Comparison of ENCODE assay signal across 12 cellular contexts in genomic region chr1:201531551-201532425, GRCh38. TPM values are rescaled to one million over a fixed set of nuclear protein-coding genes. Genes with fewer than 3 reads are reported as not detected.
DNase-seq lines count a peak whose midpoint lies in the region; ATAC-seq and TF ChIP-seq lines count a peak whose summit lies in the region.
"Had no signal": no experiment of that assay in that cellular context is flagged by ENCODE, and none has a peak within 500 bp of the region (broad histone marks: within the 10 kb centered on the region; RNA-seq: fewer than 3 reads in every experiment).

No MANE protein-coding gene starts in this region.

- no peak overlapping the region for H3K23ac ChIP-seq in H9 (ENCODE audit: insufficient read length, low read depth, low read length)

- in situ Hi-C loops in gastrocnemius medialis (cut with MboI; ENCODE audit: low sequenced_read_pairs in 4 of 4) = no loop called here

- H3K27me3 Mint-ChIP-seq in H9 (ENCODE audit: low read depth) = peaks cover 24% of the 10 kb centered on the region
- H3K27me3 Mint-ChIP-seq in activated naive CD8-positive, alpha-beta T cell treated with anti-CD3 and anti-CD28 coated beads for 36 hours = peaks cover 12% of the 10 kb centered on the region

- H3K4me3 ChIP-seq in esophagus squamous epithelium (no peak overlapping the region), gastrocnemius medialis (no peak overlapping the region)

- WGBS in H9 (ENCODE audit: extremely low coverage, insufficient read length, low lambda C conversion rate) = no CpG with 5 or more reads among the region's 9 CpGs
- 56 to 70% methylated on average over 2 to 3 of the region's 9 CpGs for WGBS in esophagus squamous epithelium, 2 donors

- no peak overlapping the region for H3T11ph ChIP-seq in H9 (ENCODE audit: low read length)

- H2AK5ac ChIP-seq in H9 (ENCODE audit: insufficient read length, low read length) = no peak overlapping the region

- H3K79me2 ChIP-seq in H9 (ENCODE audit: insufficient read depth, low read length) = no peaks in the 10 kb centered on the region

- H3K4me1 Mint-ChIP-seq in H9 = peaks cover 10 to 21% of the 10 kb centered on the region in 2 experiments
- H3K4me1 Mint-ChIP-seq in activated naive CD8-positive, alpha-beta T cell treated with anti-CD3 and anti-CD28 coated beads for 36 hours = no peaks in the 10 kb centered on the region

- no peaks in the 10 kb centered on the region for H3K9me3 Mint-ChIP-seq in H9
- H3K9me3 Mint-ChIP-seq in activated naive CD8-positive, alpha-beta T cell treated with anti-CD3 and anti-CD28 coated beads for 36 hours = no peaks in the 10 kb centered on the region
- H3K9me3 Mint-ChIP-seq: activated T-helper 1 cell treated with anti-CD3 and anti-CD28 coated beads, Interleukin-12 subunit alpha, Interleukin-12 subunit beta, Interleukin-2, Interleukin-4 antibody, amounts not matched to agents 30 ng/mL and 10 ng/mL and 1 ng/mL, durations not matched to agents 14 hours and 24 hours and 36 hours had no signal

- intact Hi-C loops in esophagus squamous epithelium (cut with DNase I) = no loop called here
- intact Hi-C loops in gastrocnemius medialis (cut with DNase I; ENCODE audit: low total_unique reads) = loop anchor here (5.0 to 10.0 kb wide), 2 partner anchors 261 to 453 kb away; partner anchors contain the start of gene RNPEP

- peaks cover 5% of the 10 kb centered on the region for H3K4me1 ChIP-seq in H9 (ENCODE audit: insufficient read depth, low read length)
- peaks cover 22 to 44% (median 33%) of the 10 kb centered on the region in 3 donors for H3K4me1 ChIP-seq in esophagus squamous epithelium
- H3K4me1 ChIP-seq in gastrocnemius medialis = peaks cover 21 to 22% of the 10 kb centered on the region in 2 donors

- TF ChIP-seq POLR2A in esophagus squamous epithelium (IDR thresholded peaks at IDR 0.05) (no peak), gastrocnemius medialis (IDR thresholded peaks at IDR 0.05) (no peak)

- no peak overlapping the region for H2BK20ac ChIP-seq in H9 (ENCODE audit: low read depth, low read length, poor library complexity, severe bottlenecking)

- no peak overlapping the region for H2BK5ac ChIP-seq in H9 (ENCODE audit: insufficient read length, low read length)

- H2BK12ac ChIP-seq in H9 (ENCODE audit: insufficient read length, low read depth, low read length) = no peak overlapping the region

- no peak overlapping the region for H3K4ac ChIP-seq in H9 (ENCODE audit: low read depth, low read length)

- no peak overlapping the region for H2BK15ac ChIP-seq in H9 (ENCODE audit: low read depth, low read length)

- H3K4me3 Mint-ChIP-seq in H9 = no peak overlapping the region
- H3K4me3 Mint-ChIP-seq in activated naive CD8-positive, alpha-beta T cell treated with anti-CD3 and anti-CD28 coated beads for 36 hours = no peak overlapping the region
- H3K4me3 Mint-ChIP-seq: activated T-helper 1 cell treated with anti-CD3 and anti-CD28 coated beads, Interleukin-12 subunit alpha, Interleukin-12 subunit beta, Interleukin-2, Interleukin-4 antibody, amounts not matched to agents 30 ng/mL and 10 ng/mL and 1 ng/mL, durations not matched to agents 14 hours and 24 hours and 36 hours had no signal

- no peak overlapping the region for H3K27ac Mint-ChIP-seq in H9
- no peak overlapping the region for H3K27ac Mint-ChIP-seq in activated naive CD8-positive, alpha-beta T cell treated with anti-CD3 and anti-CD28 coated beads for 36 hours
- H3K27ac Mint-ChIP-seq: activated T-helper 1 cell treated with anti-CD3 and anti-CD28 coated beads, Interleukin-12 subunit alpha, Interleukin-12 subunit beta, Interleukin-2, Interleukin-4 antibody, amounts not matched to agents 30 ng/mL and 10 ng/mL and 1 ng/mL, durations not matched to agents 14 hours and 24 hours and 36 hours had no signal

- H3K4me2 ChIP-seq in H9 (ENCODE audit: insufficient read depth, insufficient read length, low read length) = no peak overlapping the region

- no peak overlapping the region for H3K56ac ChIP-seq in H9 (ENCODE audit: insufficient read length, low read depth, low read length)

- H3K14ac ChIP-seq in H9 (ENCODE audit: insufficient read depth, low read length) = peak overlapping the region; percentile 46; the same call in 1 of the 2 replicates

- H4K91ac ChIP-seq in H9 (ENCODE audit: insufficient read length, low read depth, low read length) = no peak overlapping the region

- H3K18ac ChIP-seq in H9 (ENCODE audit: insufficient read length, low read depth, low read length) = no peak overlapping the region

- H4K8ac ChIP-seq in H9 (replicated peaks; ENCODE audit: insufficient read length, low read depth, low read length) = no peak overlapping the region

- H3K36me3 Mint-ChIP-seq in H9 (ENCODE audit: insufficient read depth in 1 of 3, low read depth in 3 of 3) = no peaks in the 10 kb centered on the region
- H3K36me3 Mint-ChIP-seq in activated naive CD8-positive, alpha-beta T cell treated with anti-CD3 and anti-CD28 coated beads for 36 hours = peaks cover 7% of the 10 kb centered on the region

- no peaks in the 10 kb centered on the region for H3K23me2 ChIP-seq in H9 (ENCODE audit: insufficient read length, low read depth, low read length, poor library complexity, severe bottlenecking)

- H3K79me1 ChIP-seq in H9 (ENCODE audit: insufficient read depth, low read depth, low read length, poor library complexity, severe bottlenecking) = no peaks in the 10 kb centered on the region

- DNase-seq in H9 = no peak
- DNase-seq in NCI-H69 (lab: John Stamatoyannopoulos, UW) = peak; percentile 71
- DNase-seq in esophagus squamous epithelium (lab: John Stamatoyannopoulos, UW) = no peak
- DNase-seq in gastrocnemius medialis = peak in 1 of 2 donors; percentile 66
- no peak for DNase-seq in GOT3 (lab: John Stamatoyannopoulos, UW)
- DNase-seq in HCEC 1CT = no peak
- no peak for DNase-seq in activated naive CD8-positive, alpha-beta T cell treated with anti-CD3 and anti-CD28 coated beads for 36 hours
- DNase-seq: effector CD8-positive, alpha-beta T cell; NCI-H226; stimulated activated CD8-positive, alpha-beta memory T cell treated with anti-CD3 and anti-CD28 coated beads, Interleukin-4, amount 100 ng/mL, for 48 hours had no signal

- H4K5ac ChIP-seq in H9 (ENCODE audit: insufficient read length, low read depth, low read length) = no peak overlapping the region

- H3K27ac ChIP-seq in H9 (ENCODE audit: insufficient read length, low read depth, low read length) = no peak overlapping the region
- peak overlapping the region in 3 of 4 donors; percentile 34 to 64 (median 53) for H3K27ac ChIP-seq in esophagus squamous epithelium
- H3K27ac ChIP-seq in gastrocnemius medialis = peak overlapping the region; percentile 44 to 57 (median 50)

- H3K9ac ChIP-seq in H9 (ENCODE audit: extremely low read depth, insufficient read length, low read length) = no peak overlapping the region

- no peak overlapping the region for H2BK120ac ChIP-seq in H9 (ENCODE audit: low read depth, low read length, poor library complexity, severe bottlenecking)

- H3K36me3 ChIP-seq in esophagus squamous epithelium (no peaks in the 10 kb centered on the region), gastrocnemius medialis (no peaks in the 10 kb centered on the region)

- no peaks in the 10 kb centered on the region for H3K9me3 ChIP-seq in H9 (ENCODE audit: control insufficient read depth, low read depth, low read length)
- no peaks in the 10 kb centered on the region for H3K9me3 ChIP-seq in esophagus squamous epithelium
- no peaks in the 10 kb centered on the region for H3K9me3 ChIP-seq in gastrocnemius medialis

- TF ChIP-seq CTCF in H9 (conservative IDR thresholded peaks at IDR 0.05) (no peak), esophagus squamous epithelium (IDR thresholded peaks at IDR 0.05) (no peak), gastrocnemius medialis (IDR thresholded peaks at IDR 0.05 in 4 of 5, conservative IDR thresholded peaks at IDR 0.05 in 1 of 5) (no peak)

- H3K27me3 ChIP-seq in H9 (ENCODE audit: insufficient read depth, low read length) (no peaks in the 10 kb centered on the region), esophagus squamous epithelium (peaks cover 0 to 12% (median 0%) of the 10 kb centered on the region in 4 donors), gastrocnemius medialis (peaks cover 1 to 7% (median 6%) of the 10 kb centered on the region in 3 donors)

- H2AFZ ChIP-seq in H9 (ENCODE audit: low read length) = no peak overlapping the region

- H4K20me1 ChIP-seq in H9 (ENCODE audit: control insufficient read depth, insufficient read depth, insufficient read length) = no peaks in the 10 kb centered on the region

- ATAC-seq in gastrocnemius medialis = peak; percentile 24 to 57
- ATAC-seq in HG02759 (IDR thresholded peaks at IDR 0.05; ENCODE audit: unreplicated experiment) = no peak

RNA-seq across cellular contexts. Expression of gene NAV1, which starts 7.1 kb away (rescaled TPM):
- total RNA-seq in H9 (2021) (20.5 and 21.6 TPM in 2 replicates), esophagus squamous epithelium (10 to 100 TPM; 18.1 to 25.5 (median 21.0) TPM), gastrocnemius medialis (1 to 10 TPM; 4.2 to 9.1 (median 7.1) TPM)
- total RNA-seq in activated naive CD8-positive, alpha-beta T cell treated with anti-CD3 and anti-CD28 coated beads for 36 hours = 1 to 10 TPM; 1.3 TPM

RNA-seq across cellular contexts. Expression of gene CSRP1, which starts 24.9 kb away (rescaled TPM):
- total RNA-seq in H9 (2021) = 0.44 TPM in 2 replicates
- total RNA-seq in esophagus squamous epithelium = 1,000 to 10,000 TPM in 1 of 4 donors, 100 to 1,000 TPM in 3; 243 to 1,044 (median 363) TPM
- total RNA-seq in gastrocnemius medialis = 10 to 100 TPM; 22.7 to 91.1 (median 68.9) TPM
- total RNA-seq in activated naive CD8-positive, alpha-beta T cell treated with anti-CD3 and anti-CD28 coated beads for 36 hours = 10 to 100 TPM; 57.0 to 59.1 TPM

Comparison
In these comparisons a context has a peak if more than half of its experiments do, and no peak if none do; other contexts are left out.
1. RNA of gene CSRP1, which starts 24.9 kb away (total RNA-seq): 243 to 1,044 TPM in esophagus squamous epithelium, 22.7 to 91.1 TPM in gastrocnemius medialis and 57.0 to 59.1 TPM in activated naive CD8-positive, alpha-beta T cell treated with anti-CD3 and anti-CD28 coated beads for 36 hours; 0.44 TPM in H9; every median in the first group is over 10 times any median in the second.